In the genomic region with DNA sequence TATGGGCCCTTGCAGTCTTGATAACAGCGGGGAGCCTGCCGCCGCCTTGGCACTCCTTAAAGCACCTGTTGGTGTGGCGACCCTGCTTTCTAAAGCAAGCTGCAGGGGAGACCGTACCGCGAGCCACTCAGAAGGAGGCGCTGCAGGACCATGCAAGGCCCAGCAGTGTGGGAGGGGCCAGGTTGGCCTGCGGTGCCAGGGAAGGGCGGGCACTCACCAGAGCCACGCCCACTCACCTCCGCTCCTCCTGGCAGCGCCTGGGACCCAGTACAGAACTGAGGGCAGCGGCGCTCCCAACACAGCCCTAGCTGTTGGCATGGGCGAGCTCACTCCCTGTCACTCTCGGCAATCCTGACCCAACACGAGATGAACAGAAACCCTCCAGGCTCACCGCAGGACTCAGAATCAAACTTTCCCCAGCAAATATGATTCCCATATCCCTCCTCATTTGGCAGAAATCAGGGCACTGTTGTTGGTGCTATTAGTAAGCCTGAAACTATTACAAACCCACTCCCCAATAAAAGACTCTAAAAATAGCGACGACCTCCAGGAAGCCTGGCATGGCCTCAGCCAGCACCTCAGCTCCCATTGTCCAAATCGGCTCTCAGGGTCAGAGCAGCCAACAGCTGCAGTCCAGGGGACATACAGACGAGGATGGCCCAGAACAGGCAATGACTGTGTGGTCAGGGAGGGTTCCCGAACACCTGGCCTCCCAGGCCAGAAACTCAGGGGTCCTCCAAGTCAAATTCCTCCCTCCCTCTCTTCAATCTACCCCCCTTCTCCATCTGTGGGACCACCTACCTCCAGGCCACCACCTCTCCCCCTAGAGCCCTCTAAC, we compare ENCODE assay signal across 8 cellular contexts.
DNase-seq lines count a peak whose midpoint lies in the region; ATAC-seq and TF ChIP-seq lines count a peak whose summit lies in the region.

No MANE protein-coding gene starts in this region.

- peak overlapping the region; percentile 1 for H3K27ac Mint-ChIP-seq in activated CD4-positive, alpha-beta T cell treated with anti-CD3 and anti-CD28 coated beads for 36 hours

- no peaks in the 10 kb centered on the region for H3F3A ChIP-seq in MM.1S (ENCODE audit: insufficient read depth, low read length)

- H3K4ac ChIP-seq in mesenchymal stem cell (ENCODE audit: low read depth in 1 of 2, low read length in 2 of 2) = no peak overlapping the region

- peaks cover 8% of the 10 kb centered on the region for H3K4me1 Mint-ChIP-seq in activated CD4-positive, alpha-beta T cell treated with anti-CD3 and anti-CD28 coated beads for 36 hours

- DNase-seq in 8988T = peak; percentile 77
- peak; percentile 77 for DNase-seq in GM13977 (ENCODE audit: low spot score)
- DNase-seq in MM.1S = peak; percentile 75
- DNase-seq in activated CD4-positive, alpha-beta T cell treated with anti-CD3 and anti-CD28 coated beads for 36 hours = peak; percentile 92
- peak; percentile 87 for DNase-seq in dermis blood vessel endothelial cell
- peak; percentile 66 for DNase-seq in mesenchymal stem cell
- peak; percentile 48 to 49 for DNase-seq in stimulated activated CD8-positive, alpha-beta memory T cell treated with anti-CD3 and anti-CD28 coated beads, Interleukin-4, amount 100 ng/mL, for 4 hours (ENCODE audit: low read depth in 2 of 2, low spot score in 1 of 2)
- no peak for DNase-seq in KG1 (lab: John Stamatoyannopoulos, UW)

- no peak overlapping the region for H2BK5ac ChIP-seq in mesenchymal stem cell (ENCODE audit: low read depth, low read length, poor library complexity, severe bottlenecking)

- peaks cover 27% of the 10 kb centered on the region for H3K36me3 Mint-ChIP-seq in activated CD4-positive, alpha-beta T cell treated with anti-CD3 and anti-CD28 coated beads for 36 hours (ENCODE audit: low read depth)

- no peak overlapping the region for H2BK120ac ChIP-seq in mesenchymal stem cell (ENCODE audit: low read depth, low read length)

- peak; percentile 98 for ATAC-seq in activated CD4-positive, alpha-beta T cell treated with anti-CD3 and anti-CD28 coated beads for 36 hours

- in situ Hi-C loops in GM13977 (cut with MboI; ENCODE audit: low pct_unique_long_range_greater_than_20kb, low sequenced_read_pairs, unreplicated experiment) = loop anchor here (10.0 kb wide), 1 partner anchor 94 kb away; a partner anchor contains a TSS

- peaks cover 43% of the 10 kb centered on the region for H3K79me1 ChIP-seq in mesenchymal stem cell (replicated peaks; ENCODE audit: low read length, poor library complexity, severe bottlenecking)

- H2AFZ ChIP-seq in MM.1S (ENCODE audit: low read length) = no peak overlapping the region
- no peak overlapping the region for H2AFZ ChIP-seq in mesenchymal stem cell (ENCODE audit: low read depth, low read length)

- H4K20me1 ChIP-seq in MM.1S (ENCODE audit: insufficient read depth, low read length) = no peaks in the 10 kb centered on the region

- 46% methylated on average over 21 of the region's 24 CpGs for WGBS in mesenchymal stem cell

- no peak overlapping the region for H3K4me3 ChIP-seq in MM.1S (ENCODE audit: low read length)
- no peak overlapping the region for H3K4me3 ChIP-seq in mesenchymal stem cell (ENCODE audit: insufficient read depth in 1 of 2, low read depth in 1 of 2, low read length in 2 of 2)

- H3K9me3 ChIP-seq in MM.1S (replicated peaks; ENCODE audit: insufficient read depth, low read length) (no peaks in the 10 kb centered on the region), mesenchymal stem cell (ENCODE audit: control insufficient read depth, low read length) (no peaks in the 10 kb centered on the region)

- H3K9me3 Mint-ChIP-seq in activated CD4-positive, alpha-beta T cell treated with anti-CD3 and anti-CD28 coated beads for 36 hours (ENCODE audit: low read depth) = no peaks in the 10 kb centered on the region

- H3K27me3 ChIP-seq in MM.1S (replicated peaks; ENCODE audit: insufficient read depth, low read length) = no peaks in the 10 kb centered on the region
- H3K27me3 ChIP-seq in mesenchymal stem cell (ENCODE audit: control insufficient read depth in 1 of 2, insufficient read depth in 1 of 2, low read length in 2 of 2) = no peaks in the 10 kb centered on the region

- no peak overlapping the region for H3K4me3 Mint-ChIP-seq in activated CD4-positive, alpha-beta T cell treated with anti-CD3 and anti-CD28 coated beads for 36 hours

- H4K8ac ChIP-seq in mesenchymal stem cell (ENCODE audit: low read length) = peak overlapping the region; percentile 38

- no peak overlapping the region for H2AK5ac ChIP-seq in mesenchymal stem cell (ENCODE audit: low read length, severe bottlenecking)

- no peak overlapping the region for H2BK12ac ChIP-seq in mesenchymal stem cell (ENCODE audit: low read length in 2 of 2)

- H3K4me2 ChIP-seq in MM.1S (ENCODE audit: low read depth, low read length) (no peak overlapping the region), mesenchymal stem cell (ENCODE audit: low read length, poor library complexity, severe bottlenecking) (no peak overlapping the region)

- no peak overlapping the region for H3K14ac ChIP-seq in mesenchymal stem cell (ENCODE audit: low read length in 2 of 2)

- CTCF ChIA-PET in activated CD4-positive, alpha-beta T cell treated with anti-CD3 and anti-CD28 coated beads for 36 hours (lab: Charles Lee) = interaction anchor here (0.6 to 3.5 kb wide), 6 partner anchors 41 to 113 kb away, joined by 3 to 64 read pairs (median 4); no protein-coding TSS in a partner anchor

- peak; percentile 93 for TF ChIP-seq CTCF in GM13977 (IDR thresholded peaks at IDR 0.05; ENCODE audit: extremely low read depth, insufficient read depth, missing control alignments)
- peak; percentile 72 for TF ChIP-seq CTCF in MM.1S (IDR thresholded peaks at IDR 0.05; ENCODE audit: low read length)

- intact Hi-C loops in activated CD4-positive, alpha-beta T cell treated with anti-CD3 and anti-CD28 coated beads for 36 hours (cut with DNase I, micrococcal nuclease) = loop anchor here (1.0 kb wide), 3 partner anchors 77 to 113 kb away; a partner anchor contains a TSS

- H2BK15ac ChIP-seq in mesenchymal stem cell (ENCODE audit: low read depth, poor library complexity, severe bottlenecking) = no peak overlapping the region

- H3K4me1 ChIP-seq in MM.1S (ENCODE audit: low read length) (no peaks in the 10 kb centered on the region), mesenchymal stem cell (ENCODE audit: control insufficient read depth, insufficient read depth, low read depth, low read length) (peaks cover 37% of the 10 kb centered on the region)

- H3K23ac ChIP-seq in mesenchymal stem cell (ENCODE audit: low read length in 2 of 2) = no peak overlapping the region

- no peak overlapping the region for H4K91ac ChIP-seq in mesenchymal stem cell (ENCODE audit: low read length)

- H3K79me2 ChIP-seq in MM.1S (ENCODE audit: low read length) = no peaks in the 10 kb centered on the region

- POLR2A ChIA-PET in activated CD4-positive, alpha-beta T cell treated with anti-CD3 and anti-CD28 coated beads for 36 hours (lab: Charles Lee) = no interaction called here

- no peaks in the 10 kb centered on the region for H3K36me3 ChIP-seq in MM.1S (replicated peaks; ENCODE audit: insufficient read depth, low read length)
- H3K36me3 ChIP-seq in mesenchymal stem cell (ENCODE audit: control insufficient read depth in 1 of 2, insufficient read depth in 2 of 2, low read depth in 1 of 2, low read length in 2 of 2) = peaks cover 65 to 76% of the 10 kb centered on the region in 2 experiments

- H3K9me2 ChIP-seq in MM.1S (replicated peaks; ENCODE audit: insufficient read depth, low read length) = no peaks in the 10 kb centered on the region

- no peak overlapping the region for H3K18ac ChIP-seq in mesenchymal stem cell (ENCODE audit: low read depth in 1 of 2, low read length in 2 of 2)

- no peak overlapping the region for H3K27ac ChIP-seq in MM.1S (ENCODE audit: low read length)
- H3K27ac ChIP-seq in mesenchymal stem cell (ENCODE audit: low read length, poor library complexity, severe bottlenecking) = no peak overlapping the region

- no peaks in the 10 kb centered on the region for H3K27me3 Mint-ChIP-seq in activated CD4-positive, alpha-beta T cell treated with anti-CD3 and anti-CD28 coated beads for 36 hours

- H3K9ac ChIP-seq in MM.1S (ENCODE audit: low read length) (no peak overlapping the region), mesenchymal stem cell (ENCODE audit: low read length) (no peak overlapping the region)
